In the genomic region with DNA sequence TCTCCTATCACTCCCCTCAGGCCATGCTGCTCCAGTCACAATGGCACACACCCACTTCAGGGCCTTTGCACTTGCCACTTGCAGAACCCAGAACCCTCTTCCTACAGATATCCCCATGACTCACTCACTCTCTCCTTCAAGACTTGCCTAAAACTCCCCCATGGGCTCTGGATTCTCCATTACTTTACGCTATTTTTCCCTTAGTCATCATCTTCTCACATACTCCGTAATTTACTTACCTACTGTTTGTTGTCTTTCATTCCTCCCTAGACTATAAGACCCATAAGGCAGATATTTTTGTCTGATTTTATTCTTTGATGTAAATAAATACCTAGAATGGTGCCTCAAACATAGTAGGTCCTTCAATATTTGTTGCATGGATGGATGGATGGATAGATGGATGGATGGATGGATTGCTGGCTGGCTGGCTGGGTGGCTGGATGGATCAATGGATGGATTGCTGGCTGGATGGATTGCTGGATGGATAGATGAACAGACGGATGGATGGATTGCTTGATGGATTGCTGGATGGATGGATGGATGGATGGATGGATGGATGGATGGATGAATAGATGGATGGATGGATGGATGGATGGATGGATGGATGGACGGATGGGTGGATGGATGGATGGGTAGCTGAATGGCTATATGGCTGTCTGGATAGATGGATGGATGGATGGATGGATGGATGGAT, we compare ENCODE assay signal across 9 cellular contexts.
"Had no signal": no experiment of that assay in that cellular context is flagged by ENCODE, and none has a peak within 500 bp of the region (broad histone marks: within the 10 kb centered on the region; RNA-seq: fewer than 3 reads in every experiment).

No MANE protein-coding gene starts in this region.

- H3K4me2 ChIP-seq: GM23338 had no signal

- H3K4me1 Mint-ChIP-seq: GM23338, IgD-negative memory B cell had no signal

- H3K36me3 Mint-ChIP-seq: IgD-negative memory B cell had no signal

- DNase-seq: H9, HCEC 1CT, HFFc6, KG1 had no signal

- H3K27ac Mint-ChIP-seq: GM23338, H9, HFFc6, IgD-negative memory B cell had no signal

- H2AFZ ChIP-seq: GM23338 had no signal

- H3K4me3 Mint-ChIP-seq: GM23338, H9, HFFc6, IgD-negative memory B cell had no signal

- H3K4me3 ChIP-seq: GM23338 had no signal

- FAIRE-seq: H1, H54 had no signal

- H3K27ac ChIP-seq: HL-60 had no signal

- ATAC-seq: GM23338 had no signal
